ENCODE assay signal across 8 cellular contexts in genomic region chr18:58043452-58044369, GRCh38. TPM values are rescaled to one million over a fixed set of nuclear protein-coding genes. Genes with fewer than 3 reads are reported as not detected.
DNase-seq lines count a peak whose midpoint lies in the region; ATAC-seq lines count a peak whose summit lies in the region.

TSS of gene NEDD4L (plus strand) at chr18:58044226. CDS start at chr18:58044661, 435 bp downstream.

- ATAC-seq in GM21526 (IDR thresholded peaks at IDR 0.05; ENCODE audit: low FRiP score, unreplicated experiment), result peak; percentile 79

- peak within 1 kb of the TSS; percentile 95 for H3K4me3 ChIP-seq in HUES64 (ENCODE audit: low read length)
- H3K4me3 ChIP-seq in esophagus (ENCODE audit: low read depth in 1 of 2, low read length in 2 of 2), result peak within 1 kb of the TSS; percentile 75 to 85
- peak within 1 kb of the TSS; percentile 71 to 79 for H3K4me3 ChIP-seq in muscle layer of colon (ENCODE audit: low read depth in 1 of 2, low read length in 2 of 2)

- peak within 1 kb of the TSS; percentile 79 for H3K27ac Mint-ChIP-seq in activated T-cell treated with anti-CD3 and anti-CD28 coated beads, Interleukin-2, amount 50 U/mL, for 24 hours

- H3K4me3 Mint-ChIP-seq in activated T-cell treated with anti-CD3 and anti-CD28 coated beads, Interleukin-2, amount 50 U/mL, for 24 hours, result peak within 1 kb of the TSS; percentile 87

- H3K36me3 Mint-ChIP-seq in activated T-cell treated with anti-CD3 and anti-CD28 coated beads, Interleukin-2, amount 50 U/mL, for 24 hours (ENCODE audit: low read depth), result peaks cover 4% of the 10 kb centered on the region

- under 1% methylated on average over 91 of the region's 93 CpGs for WGBS in HUES64
- WGBS in esophagus, 2 donors, result 1% methylated on average over 69 to 93 of the region's 93 CpGs

- peaks cover 17% of the 10 kb centered on the region for H3K4me1 ChIP-seq in HUES64 (ENCODE audit: insufficient read depth, low read length)
- no peaks in the 10 kb centered on the region for H3K4me1 ChIP-seq in esophagus (ENCODE audit: control insufficient read depth in 2 of 2, insufficient read depth in 2 of 2, low read length in 1 of 2)
- H3K4me1 ChIP-seq in muscle layer of colon (ENCODE audit: insufficient read depth, low read length), result peaks cover 22% of the 10 kb centered on the region

- DNase-seq in DMS 273 (lab: John Stamatoyannopoulos, UW; ENCODE audit: unreplicated experiment) (peak; percentile 94), OCI-M1 (lab: John Stamatoyannopoulos, UW) (peak; percentile 89)
- peak; percentile 82 for DNase-seq in activated T-cell treated with anti-CD3 and anti-CD28 coated beads, Interleukin-2, amount 50 U/mL, for 24 hours
- DNase-seq in stimulated activated CD8-positive, alpha-beta memory T cell treated with anti-CD3 and anti-CD28 coated beads, Interleukin-4, amount 100 ng/mL, for 48 hours, result peak; percentile 85

- no peaks in the 10 kb centered on the region for H3K9me3 Mint-ChIP-seq in activated T-cell treated with anti-CD3 and anti-CD28 coated beads, Interleukin-2, amount 50 U/mL, for 24 hours

- peaks cover 27% of the 10 kb centered on the region for H3K4me1 Mint-ChIP-seq in activated T-cell treated with anti-CD3 and anti-CD28 coated beads, Interleukin-2, amount 50 U/mL, for 24 hours (ENCODE audit: low read depth)

- H3K36me3 ChIP-seq in HUES64 (ENCODE audit: insufficient read depth, low read length), result no peaks in the 10 kb centered on the region
- no peaks in the 10 kb centered on the region for H3K36me3 ChIP-seq in esophagus (ENCODE audit: control insufficient read depth in 2 of 2, insufficient read depth in 2 of 2, low read length in 1 of 2)
- H3K36me3 ChIP-seq in muscle layer of colon (ENCODE audit: insufficient read depth, low read length), result no peaks in the 10 kb centered on the region

- H3K27me3 Mint-ChIP-seq in activated T-cell treated with anti-CD3 and anti-CD28 coated beads, Interleukin-2, amount 50 U/mL, for 24 hours, result peaks cover 30% of the 10 kb centered on the region

- H3K9me3 ChIP-seq in HUES64 (ENCODE audit: insufficient read depth, low read depth, low read length) (no peaks in the 10 kb centered on the region), esophagus (ENCODE audit: control insufficient read depth in 2 of 2, insufficient read depth in 1 of 2, low read depth in 1 of 2, low read length in 1 of 2) (no peaks in the 10 kb centered on the region), muscle layer of colon (ENCODE audit: low read length) (no peaks in the 10 kb centered on the region)

- H3K9ac ChIP-seq in HUES64 (ENCODE audit: low read depth, low read length), result peak within 1 kb of the TSS; percentile 72
- H3K9ac ChIP-seq in muscle layer of colon (ENCODE audit: low read length), result peak within 1 kb of the TSS; percentile 15

- H3K27me3 ChIP-seq in HUES64 (ENCODE audit: insufficient read depth, low read length), result peaks cover 5% of the 10 kb centered on the region; the same call in 1 of the 2 replicates
- H3K27me3 ChIP-seq in esophagus (ENCODE audit: control insufficient read depth in 1 of 2, insufficient read depth in 2 of 2, low read length in 2 of 2), result no peaks in the 10 kb centered on the region
- no peaks in the 10 kb centered on the region for H3K27me3 ChIP-seq in muscle layer of colon (ENCODE audit: control insufficient read depth in 1 of 2, insufficient read depth in 2 of 2, low read length in 2 of 2)

- H3K27ac ChIP-seq in HUES64 (ENCODE audit: low read depth, low read length), result peak within 1 kb of the TSS; percentile 96; the same call in 1 of the 2 replicates
- H3K27ac ChIP-seq in esophagus (ENCODE audit: low read depth in 2 of 2, low read length in 1 of 2), result peak within 1 kb of the TSS; percentile 67 to 80
- H3K27ac ChIP-seq in muscle layer of colon (ENCODE audit: low read depth, low read length), result peak within 1 kb of the TSS; percentile 68

RNA-seq across cellular contexts. Expression of gene NEDD4L, which starts in this region (rescaled TPM):
- polyA plus RNA-seq in HUES64 (2013, experiment 1 of 2), result 30.1 TPM
- 39.2 TPM for polyA plus RNA-seq in HUES64 (2013, experiment 2 of 2)
- 10 to 100 TPM; 10.8 to 14.1 TPM for polyA plus RNA-seq in esophagus

Comparison
In these comparisons a context has a peak if more than half of its experiments do, and no peak if none do; other contexts are left out.
1. Peak in every context shown above with its lines: DNase-seq, ATAC-seq, H3K4me3 ChIP-seq and H3K27ac ChIP-seq.